8 cellular contexts compared by ENCODE assay signal in the genomic region with DNA sequence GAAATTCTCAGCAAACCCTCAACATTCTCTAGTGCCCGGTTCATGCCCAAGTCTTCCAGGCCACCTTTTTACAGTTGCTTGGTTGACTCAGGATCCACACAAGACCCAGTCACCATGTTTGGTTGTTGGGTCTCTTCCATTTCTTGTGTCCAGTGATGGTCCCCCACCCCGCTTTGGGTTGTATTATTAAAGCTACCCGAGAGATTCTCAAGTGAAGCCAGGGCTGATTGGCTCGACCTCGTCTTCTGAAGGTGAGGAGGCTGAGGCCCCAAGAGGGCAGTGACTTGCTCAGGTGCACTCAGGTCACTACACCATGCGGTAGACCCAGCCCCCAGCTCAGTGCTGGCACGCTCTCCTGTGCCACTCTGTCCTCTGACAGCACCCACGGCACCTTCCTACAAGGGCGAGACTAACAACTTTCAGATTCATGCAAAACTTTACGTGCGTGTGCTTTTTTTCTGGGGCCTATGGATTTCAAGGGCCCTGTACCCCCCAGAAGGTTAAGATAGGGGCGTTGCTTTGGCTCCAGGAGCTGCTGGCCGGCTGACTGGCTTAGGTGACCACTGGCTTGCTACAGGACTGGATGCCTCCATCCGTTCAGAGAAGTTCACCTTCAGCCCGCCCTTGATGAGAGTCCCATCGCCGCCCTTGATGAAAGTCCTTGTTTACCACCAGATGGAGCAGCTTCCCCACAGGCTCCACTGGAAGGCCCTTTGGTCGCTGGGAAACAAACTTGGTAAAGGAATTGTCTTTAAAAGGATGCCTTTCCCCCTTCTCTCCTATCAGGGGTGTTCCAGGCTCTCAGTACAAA. TPM values are rescaled to one million over a fixed set of nuclear protein-coding genes. Genes with fewer than 3 reads are reported as not detected.
DNase-seq lines count a peak whose midpoint lies in the region; ATAC-seq, FAIRE-seq and TF ChIP-seq lines count a peak whose summit lies in the region.

No MANE protein-coding gene starts in this region.

- no peak for FAIRE-seq in GM12891 (lab: Jason Lieb, UNC)

- no peak for TF ChIP-seq POLR2A in GM12891 (IDR thresholded peaks at IDR 0.05; ENCODE audit: low read depth, low read length)

- TF ChIP-seq CTCF in HFFc6 (IDR thresholded peaks at IDR 0.05) (peak; percentile 85), RWPE1 (conservative IDR thresholded peaks at IDR 0.05; ENCODE audit: low read depth) (peak; percentile 53), neural crest cell (conservative IDR thresholded peaks at IDR 0.05) (peak; percentile 76), GM20000 (IDR thresholded peaks at IDR 0.05; ENCODE audit: extremely low read depth, missing control alignments) (no peak)

- ATAC-seq in effector memory CD8-positive, alpha-beta T cell (replicated peaks): no peak

- H3K4me1 Mint-ChIP-seq in HFFc6 (ENCODE audit: low read depth): no peaks in the 10 kb centered on the region
- peaks cover 20% of the 10 kb centered on the region for H3K4me1 Mint-ChIP-seq in neural crest cell
- H3K4me1 Mint-ChIP-seq in effector memory CD8-positive, alpha-beta T cell (ENCODE audit: low read depth in 2 of 2): peaks cover 0 to 3% of the 10 kb centered on the region in 2 donors

- H3K27ac Mint-ChIP-seq in HFFc6: no peak overlapping the region
- H3K27ac Mint-ChIP-seq in neural crest cell (ENCODE audit: unreplicated experiment): no peak overlapping the region
- H3K27ac Mint-ChIP-seq in effector memory CD8-positive, alpha-beta T cell: no peak overlapping the region

- no peak overlapping the region for H3K27ac ChIP-seq in RWPE1

- CTCF ChIA-PET in RWPE1 (lab: Yijun Ruan, JAX): interaction anchor here (0.5 to 1.7 kb wide), 10 partner anchors 15 to 422 kb away, joined by 3 to 8 read pairs (median 3); no protein-coding TSS in a partner anchor

- H3K36me3 Mint-ChIP-seq in HFFc6 (ENCODE audit: low read depth): no peaks in the 10 kb centered on the region
- H3K36me3 Mint-ChIP-seq in neural crest cell (ENCODE audit: low read depth): no peaks in the 10 kb centered on the region
- H3K36me3 Mint-ChIP-seq in effector memory CD8-positive, alpha-beta T cell (ENCODE audit: insufficient read depth): no peaks in the 10 kb centered on the region

- H3K9me3 Mint-ChIP-seq in HFFc6 (no peaks in the 10 kb centered on the region), neural crest cell (no peaks in the 10 kb centered on the region)
- no peaks in the 10 kb centered on the region for H3K9me3 Mint-ChIP-seq in effector memory CD8-positive, alpha-beta T cell

- no peak overlapping the region; the same call in 1 of the 2 replicates for H3K4me3 Mint-ChIP-seq in HFFc6
- peak overlapping the region; percentile 44 for H3K4me3 Mint-ChIP-seq in neural crest cell
- no peak overlapping the region for H3K4me3 Mint-ChIP-seq in effector memory CD8-positive, alpha-beta T cell

- POLR2A ChIA-PET in RWPE1 (lab: Yijun Ruan, JAX; ENCODE audit: low non-redundant PET): no interaction called here

- DNase-seq in COLO829 (ENCODE audit: low spot score) (peak; percentile 75), HFFc6 (peak; percentile 68), RWPE1 (ENCODE audit: low spot score) (peak; percentile 49), fibroblast of gingiva (ENCODE audit: low read depth) (peak; percentile 70), neural crest cell (ENCODE audit: low read depth, low spot score) (peak; percentile 53), GM12891 (ENCODE audit: insufficient read length, low spot score) (no peak), GM20000 (ENCODE audit: low spot score) (no peak)
- no peak for DNase-seq in effector memory CD8-positive, alpha-beta T cell

- peaks cover 11% of the 10 kb centered on the region for H3K27me3 Mint-ChIP-seq in HFFc6 (ENCODE audit: insufficient read depth)
- H3K27me3 Mint-ChIP-seq in neural crest cell (ENCODE audit: low read depth): no peaks in the 10 kb centered on the region
- H3K27me3 Mint-ChIP-seq in effector memory CD8-positive, alpha-beta T cell: peaks cover 51 to 85% of the 10 kb centered on the region in 2 donors

TF ChIP-seq in GM12891, 5 proteins besides CTCF, POLR2A, EP300 and RAD21:
- no peak for TF ChIP-seq SPI1 (IDR thresholded peaks at IDR 0.05; ENCODE audit: low read depth, low read length)
- TF ChIP-seq PAX5 (IDR thresholded peaks at IDR 0.05; ENCODE audit: insufficient read depth, low read length, severe bottlenecking): no peak
- no peak for TF ChIP-seq POU2F2 (IDR thresholded peaks at IDR 0.05; ENCODE audit: low read depth, low read length)
- TF ChIP-seq POLR2AphosphoS5 (IDR thresholded peaks at IDR 0.05; ENCODE audit: low read depth, low read length): no peak
- TF ChIP-seq TAF1 (IDR thresholded peaks at IDR 0.05; ENCODE audit: low read depth, low read length): no peak

RNA-seq across cellular contexts. Expression of a gene that starts 50.4 kb away (rescaled TPM):
- total RNA-seq in HFFc6 (2021; fragmentation: NEBNext Ultra II Directional; extraction: Animal tissue kit (Norgen Biotek cat#: 25700)): not detected
- total RNA-seq in neural crest cell: 2.0 and 4.0 TPM in 2 replicates
- polyA plus RNA-seq in GM12891 (2012; ENCODE audit: low read depth, missing spikeins): not detected

Comparison
In these comparisons a context has a peak if more than half of its experiments do, and no peak if none do; other contexts are left out.
1. DNase-seq: peak in COLO829 (single experiment), HFFc6 (single experiment), RWPE1 (single experiment), fibroblast of gingiva (single experiment) and neural crest cell (single experiment); none in GM12891 (single experiment), GM20000 (single experiment) and effector memory CD8-positive, alpha-beta T cell (0 of 3).